8 cellular contexts compared by ENCODE assay signal in the genomic region with DNA sequence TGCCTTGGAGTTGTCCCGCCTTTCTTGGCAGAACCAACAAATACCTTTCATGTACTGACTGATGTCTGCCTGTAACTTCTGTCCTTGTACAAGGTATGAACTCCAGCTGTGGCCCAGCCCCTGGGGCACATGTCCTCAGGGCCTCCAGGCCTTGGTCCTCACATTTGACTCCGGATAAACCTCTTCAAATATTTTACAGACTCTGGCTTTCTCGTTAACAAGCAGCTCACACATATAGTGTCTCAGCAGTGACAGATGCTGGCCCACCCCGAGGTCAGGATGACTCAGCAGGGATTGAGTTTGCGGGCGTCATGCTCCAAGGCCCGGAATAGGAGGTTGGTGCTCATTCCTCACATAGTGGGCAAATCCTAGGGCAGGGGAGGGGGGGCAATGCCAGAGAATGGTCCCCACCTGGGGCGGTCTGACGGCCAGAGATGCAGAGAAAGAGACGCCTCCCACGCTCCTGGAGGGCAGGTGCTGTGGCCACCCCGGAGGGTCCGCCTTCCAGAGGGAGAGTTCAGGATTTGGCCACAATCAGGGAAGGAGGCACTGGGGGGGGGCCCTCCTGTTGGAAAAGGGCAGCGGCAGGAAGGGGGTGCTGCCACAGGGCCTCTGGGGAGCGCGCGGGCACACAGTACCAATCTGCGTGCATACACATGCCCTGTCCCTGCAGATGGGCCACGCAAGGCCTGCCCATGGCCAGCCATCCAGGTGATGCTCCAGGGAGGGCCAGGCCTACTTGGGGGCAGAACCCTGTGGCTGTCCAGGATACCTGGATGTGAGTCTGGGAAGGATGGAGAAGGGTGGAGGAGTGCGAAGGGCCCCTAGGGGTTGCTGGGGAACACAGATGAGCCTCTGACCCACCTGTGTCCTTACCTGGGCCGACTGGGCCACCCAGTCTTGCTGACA. TPM values are rescaled to one million over a fixed set of nuclear protein-coding genes. Genes with fewer than 3 reads are reported as not detected.
A peak's percentile ranks its signal among the peaks of the same experiment; 100 is the strongest.
DNase-seq lines count a peak whose midpoint lies in the region; ATAC-seq and TF ChIP-seq lines count a peak whose summit lies in the region.
"Not testable (repeated sequence)": the region's sequence is repeated elsewhere in the genome, so short reads cannot be mapped to it uniquely, and the experiment has no call there.

No MANE protein-coding gene starts in this region.

- H3K36me3 Mint-ChIP-seq in WTC11, result not testable (repeated sequence)

- H3K27ac ChIP-seq in AG04450 (ENCODE audit: low read depth, low read length) (peak overlapping the region; percentile 77), mesodermal cell (ENCODE audit: low read depth, low read length, severe bottlenecking) (peak overlapping the region; percentile 45), skeletal muscle tissue (ENCODE audit: low read depth, low read length) (peak overlapping the region; percentile 78)

- POLR2A ChIA-PET in AG04450 (lab: Yijun Ruan, JAX); WTC11 (lab: Charles Lee): not testable (repeated sequence)

- H3K9ac ChIP-seq in skeletal muscle tissue (ENCODE audit: low read depth in 1 of 3, low read length in 3 of 3), result peak overlapping the region in 1 of 3 donors; percentile 40

- H3K4me3 ChIP-seq in AG04450 (ENCODE audit: low read depth, low read length); astrocyte of the spinal cord (ENCODE audit: low read depth, low read length); fibroblast of villous mesenchyme (ENCODE audit: low read depth, low read length); mesodermal cell (ENCODE audit: extremely low read depth, insufficient read depth, low read length, poor library complexity, severe bottlenecking); skeletal muscle tissue (ENCODE audit: low read length in 3 of 3): not testable (repeated sequence)

- H3K36me3 ChIP-seq in mesodermal cell (ENCODE audit: control insufficient read depth, insufficient read depth, low read length); skeletal muscle tissue (ENCODE audit: control insufficient read depth in 3 of 3, insufficient read depth in 3 of 3, low read length in 3 of 3): not testable (repeated sequence)

- TF ChIP-seq CTCF in AG04450 (IDR thresholded peaks at IDR 0.05; ENCODE audit: low read depth, low read length); WTC11 (IDR thresholded peaks at IDR 0.05); astrocyte of the spinal cord (IDR thresholded peaks at IDR 0.05; ENCODE audit: low read depth, low read length); fibroblast of villous mesenchyme (IDR thresholded peaks at IDR 0.05; ENCODE audit: insufficient read depth, low read depth, low read length): not testable (repeated sequence)

- H3K27me3 ChIP-seq in AG04450 (ENCODE audit: control insufficient read depth, insufficient read depth, low read length); skeletal muscle tissue (ENCODE audit: control insufficient read depth in 3 of 3, insufficient read depth in 3 of 3, low read length in 3 of 3): not testable (repeated sequence)

- H3K4me3 Mint-ChIP-seq in WTC11, result not testable (repeated sequence)

- WGBS in mesodermal cell (ENCODE audit: insufficient coverage in 2 of 2), 2 experiments, result 90 to 92% methylated on average over 5 to 13 of the region's 21 CpGs

- H3K4me1 ChIP-seq in mesodermal cell (ENCODE audit: control insufficient read depth, insufficient read depth, low read length, poor library complexity, severe bottlenecking), result not testable (repeated sequence)
- H3K4me1 ChIP-seq in skeletal muscle tissue (ENCODE audit: control insufficient read depth in 3 of 3, insufficient read depth in 3 of 3, low read length in 3 of 3), result peaks cover 3 to 48% (median 19%) of the 10 kb centered on the region in 3 donors

- peak; percentile 10 for DNase-seq in AG04450 (ENCODE audit: low read depth, low spot score)
- peak; percentile 53 for DNase-seq in GM04504 (ENCODE audit: low read depth)
- DNase-seq in NCI-H226, result peak; percentile 59
- not testable (repeated sequence) for DNase-seq in WTC11 (ENCODE audit: low spot score)
- peak; percentile 72 for DNase-seq in astrocyte of the spinal cord (ENCODE audit: low read depth, low spot score)
- DNase-seq in fibroblast of villous mesenchyme (ENCODE audit: low read depth), result peak; percentile 82

- peaks cover 18% of the 10 kb centered on the region for H3K27me3 Mint-ChIP-seq in WTC11 (ENCODE audit: low read depth)

- ATAC-seq in WTC11, result not testable (repeated sequence)

- peak overlapping the region; percentile 63 for H3K27ac Mint-ChIP-seq in WTC11

- CTCF ChIA-PET in AG04450 (lab: Charles Lee); WTC11 (lab: Charles Lee): not testable (repeated sequence)

- in situ Hi-C loops in astrocyte of the spinal cord (cut with HindIII; ENCODE audit: low sequenced_read_pairs), result not testable (repeated sequence)

- not testable (repeated sequence) for H3K9me3 Mint-ChIP-seq in WTC11

- H3K9me3 ChIP-seq in AG04450 (ENCODE audit: control insufficient read depth, insufficient read depth, low read length); mesodermal cell (ENCODE audit: control insufficient read depth, low read length); skeletal muscle tissue (ENCODE audit: control insufficient read depth in 3 of 3, low read length in 3 of 3): not testable (repeated sequence)

- H3K4me1 Mint-ChIP-seq in WTC11, result peaks cover 40% of the 10 kb centered on the region

RNA-seq across cellular contexts. Expression of gene SPN, which starts 58.2 kb away (rescaled TPM):
- polyA plus RNA-seq in AG04450 (2011; rRNA removed), result 0.04 and 0.05 TPM in 2 replicates
- polyA minus RNA-seq in AG04450 (2011; rRNA and poly(A)+ RNA removed), result not detected in 2 replicates
- total RNA-seq in WTC11 (2021), result 2.3 to 2.4 TPM (median 2.3 TPM) in 3 replicates
- total RNA-seq in fibroblast of villous mesenchyme, result not detected in 2 replicates
- 0.88 TPM for polyA plus RNA-seq in mesodermal cell (2013, experiment 1 of 2)
- polyA plus RNA-seq in mesodermal cell (2013, experiment 2 of 2), result 0.40 TPM
- 1.0 TPM for total RNA-seq in skeletal muscle tissue
